1 cellular context compared by ENCODE assay signal in genomic region chr1:156295391-156295947, GRCh38.
A peak's percentile ranks its signal among the peaks of the same experiment; 100 is the strongest.
TF ChIP-seq lines count a peak whose summit lies in the region.

A gene with protein sequence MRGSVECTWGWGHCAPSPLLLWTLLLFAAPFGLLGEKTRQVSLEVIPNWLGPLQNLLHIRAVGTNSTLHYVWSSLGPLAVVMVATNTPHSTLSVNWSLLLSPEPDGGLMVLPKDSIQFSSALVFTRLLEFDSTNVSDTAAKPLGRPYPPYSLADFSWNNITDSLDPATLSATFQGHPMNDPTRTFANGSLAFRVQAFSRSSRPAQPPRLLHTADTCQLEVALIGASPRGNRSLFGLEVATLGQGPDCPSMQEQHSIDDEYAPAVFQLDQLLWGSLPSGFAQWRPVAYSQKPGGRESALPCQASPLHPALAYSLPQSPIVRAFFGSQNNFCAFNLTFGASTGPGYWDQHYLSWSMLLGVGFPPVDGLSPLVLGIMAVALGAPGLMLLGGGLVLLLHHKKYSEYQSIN (minus strand): TSS chr1:156295679. CDS start chr1:156295645, 34 bp downstream.

TF ChIP-seq in K562, 482 proteins besides CTCF, POLR2A, EP300 and RAD21 (continued from another document and continues in another):
- TF ChIP-seq, protein P1, sequence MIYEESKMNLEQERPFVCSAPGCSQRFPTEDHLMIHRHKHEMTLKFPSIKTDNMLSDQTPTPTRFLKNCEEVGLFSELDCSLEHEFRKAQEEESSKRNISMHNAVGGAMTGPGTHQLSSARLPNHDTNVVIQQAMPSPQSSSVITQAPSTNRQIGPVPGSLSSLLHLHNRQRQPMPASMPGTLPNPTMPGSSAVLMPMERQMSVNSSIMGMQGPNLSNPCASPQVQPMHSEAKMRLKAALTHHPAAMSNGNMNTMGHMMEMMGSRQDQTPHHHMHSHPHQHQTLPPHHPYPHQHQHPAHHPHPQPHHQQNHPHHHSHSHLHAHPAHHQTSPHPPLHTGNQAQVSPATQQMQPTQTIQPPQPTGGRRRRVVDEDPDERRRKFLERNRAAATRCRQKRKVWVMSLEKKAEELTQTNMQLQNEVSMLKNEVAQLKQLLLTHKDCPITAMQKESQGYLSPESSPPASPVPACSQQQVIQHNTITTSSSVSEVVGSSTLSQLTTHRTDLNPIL (CRISPR knock-in tag; IDR thresholded peaks at IDR 0.05), result no peak
- peak; percentile 93 for TF ChIP-seq USF1 (CRISPR knock-in tag; IDR thresholded peaks at IDR 0.05)
- TF ChIP-seq POLR2G (IDR thresholded peaks at IDR 0.05; ENCODE audit: low read depth, low read length), result peak; percentile 72
- peak; percentile 74 for TF ChIP-seq DACH1 (IDR thresholded peaks at IDR 0.05; ENCODE audit: partially characterized antibody)
- TF ChIP-seq RCOR1 (IDR thresholded peaks at IDR 0.05; ENCODE audit: borderline replicate concordance in 1 of 2, low read depth in 2 of 2, low read length in 2 of 2), result peak in 1 of 2 experiments; percentile 46; a peak in 1 of 4 replicates
- TF ChIP-seq TFE3 (CRISPR knock-in tag; IDR thresholded peaks at IDR 0.05), result peak; percentile 98
- TF ChIP-seq SP1 (CRISPR knock-in tag; IDR thresholded peaks at IDR 0.05), result peak; percentile 47; the same call in 1 of the 2 replicates
- no peak for TF ChIP-seq HSF4 (CRISPR knock-in tag; IDR thresholded peaks at IDR 0.05; ENCODE audit: borderline replicate concordance)
- no peak for TF ChIP-seq FIP1L1 (IDR thresholded peaks at IDR 0.05; ENCODE audit: low read depth, low read length, poor library complexity, severe bottlenecking)
- TF ChIP-seq HCFC1 (IDR thresholded peaks at IDR 0.05; ENCODE audit: low read depth, low read length), result peak; percentile 38; the same call in 1 of the 2 replicates
- TF ChIP-seq CBFA2T2 (conservative IDR thresholded peaks at IDR 0.05), result peak; percentile 83
- peak in 1 of 2 experiments; percentile 92; a peak in 2 of 4 replicates for TF ChIP-seq HDAC1 (IDR thresholded peaks at IDR 0.05)
- TF ChIP-seq C11orf30 (IDR thresholded peaks at IDR 0.05; ENCODE audit: low read depth), result peak; percentile 88
- TF ChIP-seq MITF (IDR thresholded peaks at IDR 0.05), result peak; percentile 51; the same call in 1 of the 2 replicates
- TF ChIP-seq CXXC5 (CRISPR knock-in tag; IDR thresholded peaks at IDR 0.05), result peak; percentile 69
- no peak for TF ChIP-seq E2F8 (IDR thresholded peaks at IDR 0.05; ENCODE audit: low read depth, partially characterized antibody)
- TF ChIP-seq GABPB1 (CRISPR knock-in tag; IDR thresholded peaks at IDR 0.05), result peak; percentile 39; the same call in 1 of the 2 replicates
- no peak for TF ChIP-seq ZNF3 (CRISPR knock-in tag; IDR thresholded peaks at IDR 0.05)
- TF ChIP-seq ZNF384 (IDR thresholded peaks at IDR 0.05; ENCODE audit: low read depth, low read length), result peak; percentile 77
- no peak for TF ChIP-seq PHF21A (IDR thresholded peaks at IDR 0.05; ENCODE audit: borderline replicate concordance, low read depth)
- TF ChIP-seq KLF16 (IDR thresholded peaks at IDR 0.05), result no peak
- peak; percentile 75; the same call in 1 of the 2 replicates for TF ChIP-seq PHF8 (IDR thresholded peaks at IDR 0.05; ENCODE audit: borderline replicate concordance, low read length)
- TF ChIP-seq BHLHE40 (IDR thresholded peaks at IDR 0.05; ENCODE audit: low read length), result peak; percentile 53; the same call in 1 of the 2 replicates
- TF ChIP-seq KDM5B (IDR thresholded peaks at IDR 0.05; ENCODE audit: insufficient replicate concordance, low read depth, low read length), result peak; percentile 50
- TF ChIP-seq IFI16 (CRISPR knock-in tag; IDR thresholded peaks at IDR 0.05), result no peak
- 0 out of 2 replicates have a peak, but pooled peaks have one; percentile 42 for TF ChIP-seq DMBX1 (CRISPR knock-in tag; IDR thresholded peaks at IDR 0.05; ENCODE audit: borderline replicate concordance)
- TF ChIP-seq, protein P2, sequence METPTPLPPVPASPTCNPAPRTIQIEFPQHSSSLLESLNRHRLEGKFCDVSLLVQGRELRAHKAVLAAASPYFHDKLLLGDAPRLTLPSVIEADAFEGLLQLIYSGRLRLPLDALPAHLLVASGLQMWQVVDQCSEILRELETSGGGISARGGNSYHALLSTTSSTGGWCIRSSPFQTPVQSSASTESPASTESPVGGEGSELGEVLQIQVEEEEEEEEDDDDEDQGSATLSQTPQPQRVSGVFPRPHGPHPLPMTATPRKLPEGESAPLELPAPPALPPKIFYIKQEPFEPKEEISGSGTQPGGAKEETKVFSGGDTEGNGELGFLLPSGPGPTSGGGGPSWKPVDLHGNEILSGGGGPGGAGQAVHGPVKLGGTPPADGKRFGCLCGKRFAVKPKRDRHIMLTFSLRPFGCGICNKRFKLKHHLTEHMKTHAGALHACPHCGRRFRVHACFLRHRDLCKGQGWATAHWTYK (CRISPR knock-in tag; IDR thresholded peaks at IDR 0.05), result peak; percentile 60; the same call in 1 of the 2 replicates
- no peak for TF ChIP-seq FUS (optimal IDR thresholded peaks at IDR 0.05; ENCODE audit: low read depth, low read length)
- peak; percentile 97 for TF ChIP-seq TFAP4 (CRISPR knock-in tag; IDR thresholded peaks at IDR 0.05; ENCODE audit: borderline replicate concordance)
- TF ChIP-seq KHSRP (IDR thresholded peaks at IDR 0.05), result no peak
- TF ChIP-seq RNF219 (CRISPR knock-in tag; IDR thresholded peaks at IDR 0.05), result no peak
- 0 out of 2 replicates have a peak, but pooled peaks have one; percentile 60 for TF ChIP-seq HEY1 (CRISPR knock-in tag; IDR thresholded peaks at IDR 0.05; ENCODE audit: borderline replicate concordance)
- TF ChIP-seq ZNF699 (CRISPR knock-in tag; IDR thresholded peaks at IDR 0.05; ENCODE audit: insufficient replicate concordance), result no peak
- peak; percentile 98 for TF ChIP-seq RAD51 (IDR thresholded peaks at IDR 0.05; ENCODE audit: borderline replicate concordance, low read depth)
- TF ChIP-seq CREBBP (IDR thresholded peaks at IDR 0.05; ENCODE audit: low read depth, low read length), result no peak
- no peak for TF ChIP-seq ATF7 (IDR thresholded peaks at IDR 0.05)
- no peak for TF ChIP-seq HDAC3 (IDR thresholded peaks at IDR 0.05; ENCODE audit: borderline replicate concordance, partially characterized antibody)
